Comparison of ENCODE assay signal across 8 cellular contexts in the genomic region with DNA sequence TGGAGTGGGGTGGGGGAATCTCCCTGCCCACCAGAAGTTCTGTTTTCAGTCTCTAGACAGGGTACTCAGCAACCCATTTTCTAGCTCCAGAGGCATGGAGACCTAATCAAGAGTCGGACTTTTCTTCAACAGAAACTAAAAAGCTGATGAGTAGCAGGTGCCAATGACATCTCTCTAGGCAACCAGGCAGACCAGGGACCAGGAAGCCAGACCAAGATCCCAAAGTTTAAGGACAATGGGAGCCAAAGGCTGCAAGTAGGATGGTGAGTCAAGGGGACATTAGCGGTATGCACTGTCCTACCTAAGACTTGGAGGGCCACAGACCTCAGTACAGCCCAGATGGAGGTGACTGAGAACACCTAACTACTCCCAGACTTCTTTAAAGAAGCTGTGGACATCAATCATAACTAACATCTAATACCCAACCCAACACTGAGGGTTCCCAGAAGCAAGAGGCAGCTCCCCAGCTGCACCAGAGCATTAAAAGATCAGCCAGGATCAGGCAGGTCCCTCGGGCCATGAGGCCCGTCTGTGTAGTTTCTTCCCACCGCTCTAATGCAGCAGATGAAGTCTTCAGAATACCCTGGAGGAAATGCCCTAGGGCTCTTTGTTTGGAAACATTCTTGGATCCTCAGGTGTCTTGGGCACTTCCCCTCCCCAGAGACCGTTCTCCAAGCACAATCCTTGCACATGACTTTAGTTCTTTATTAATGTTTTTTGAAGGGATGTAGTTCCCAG. TPM values are rescaled to one million over a fixed set of nuclear protein-coding genes. Genes with fewer than 3 reads are reported as not detected.
DNase-seq lines count a peak whose midpoint lies in the region; ATAC-seq and TF ChIP-seq lines count a peak whose summit lies in the region.

No MANE protein-coding gene starts in this region.

- H3K9me3 ChIP-seq in HUES64 (ENCODE audit: insufficient read depth, low read depth, low read length) (0 out of 2 replicates have a peak, but pooled peaks cover 3% of the 10 kb centered on the region), muscle layer of duodenum (ENCODE audit: control insufficient read depth in 1 of 2, low read length in 2 of 2) (no peaks in the 10 kb centered on the region)

- ATAC-seq in GM21515 (IDR thresholded peaks at IDR 0.05; ENCODE audit: unreplicated experiment): no peak
- ATAC-seq in GM19452 (IDR thresholded peaks at IDR 0.05; ENCODE audit: unreplicated experiment): no peak

- H3K9ac ChIP-seq in HUES64 (ENCODE audit: low read depth, low read length): peak overlapping the region; percentile 93

- peak overlapping the region; percentile 76 for H3K27ac ChIP-seq in HUES64 (ENCODE audit: low read depth, low read length)
- peak overlapping the region; percentile 83 for H3K27ac ChIP-seq in muscle layer of duodenum (ENCODE audit: low read length)

- H3K27me3 Mint-ChIP-seq in chondrocyte (ENCODE audit: low read depth): no peaks in the 10 kb centered on the region

- peaks cover 8% of the 10 kb centered on the region for H3K36me3 Mint-ChIP-seq in chondrocyte (ENCODE audit: low read depth)

- H3K4me3 Mint-ChIP-seq in chondrocyte (ENCODE audit: unreplicated experiment): peak overlapping the region; percentile 84

- H3K4me3 ChIP-seq in AG09309 (ENCODE audit: control insufficient read depth, low read depth, low read length) (peak overlapping the region; percentile 71), HUES64 (ENCODE audit: low read length) (peak overlapping the region; percentile 99), muscle layer of duodenum (ENCODE audit: low read depth in 1 of 2, low read length in 2 of 2) (peak overlapping the region; percentile 89 to 97)

- H3K9me3 Mint-ChIP-seq in chondrocyte (ENCODE audit: low read depth): no peaks in the 10 kb centered on the region

- peaks cover 21% of the 10 kb centered on the region for H3K4me1 Mint-ChIP-seq in chondrocyte (ENCODE audit: low read depth)

- peak overlapping the region; percentile 86 for H3K27ac Mint-ChIP-seq in chondrocyte (ENCODE audit: unreplicated experiment)

- H3K4me1 ChIP-seq in HUES64 (ENCODE audit: insufficient read depth, low read length) (peaks cover 7% of the 10 kb centered on the region), muscle layer of duodenum (ENCODE audit: control insufficient read depth in 1 of 2, insufficient read depth in 2 of 2, low read length in 2 of 2) (peaks cover 16 to 20% of the 10 kb centered on the region in 2 donors)

- WGBS in HUES64: 44% methylated on average over 5 of the region's 6 CpGs

- DNase-seq in AG09309 (ENCODE audit: low read depth): no peak
- DNase-seq in chondrocyte (ENCODE audit: low spot score): no peak
- DNase-seq in NCI-H1930 (lab: John Stamatoyannopoulos, UW): no peak
- DNase-seq in NCI-H1105 treated with DMSO at 0.1 percent for 48 hours (lab: John Stamatoyannopoulos, UW): no peak

- H3K36me3 ChIP-seq in HUES64 (ENCODE audit: insufficient read depth, low read length) (peaks cover 28% of the 10 kb centered on the region), muscle layer of duodenum (ENCODE audit: control insufficient read depth in 1 of 2, insufficient read depth in 2 of 2, low read length in 2 of 2) (peaks cover 18 to 19% of the 10 kb centered on the region in 2 donors)

- peaks cover 11% of the 10 kb centered on the region for H3K27me3 ChIP-seq in HUES64 (ENCODE audit: insufficient read depth, low read length)
- no peaks in the 10 kb centered on the region for H3K27me3 ChIP-seq in muscle layer of duodenum (ENCODE audit: low read depth, low read length)

- no peak for TF ChIP-seq CTCF in AG09309 (IDR thresholded peaks at IDR 0.05; ENCODE audit: control insufficient read depth, insufficient read depth, low read depth, low read length, missing control alignments)
- no peak for TF ChIP-seq CTCF in chondrocyte (IDR thresholded peaks at IDR 0.05)

RNA-seq across cellular contexts. Expression of gene CCDC71, which starts 1.0 kb away (rescaled TPM):
- 27.0 TPM for polyA plus RNA-seq in HUES64 (2013, experiment 1 of 2)
- polyA plus RNA-seq in HUES64 (2013, experiment 2 of 2): 29.1 TPM
- 18.1 to 19.4 TPM (median 18.7 TPM) in 3 replicates for total RNA-seq in chondrocyte

RNA-seq across cellular contexts. Expression of gene KLHDC8B, which starts 6.2 kb away (rescaled TPM):
- 15.1 TPM for polyA plus RNA-seq in HUES64 (2013, experiment 1 of 2)
- polyA plus RNA-seq in HUES64 (2013, experiment 2 of 2): 18.4 TPM
- total RNA-seq in chondrocyte: 15.6 to 40.8 TPM (median 35.1 TPM) in 3 replicates

RNA-seq across cellular contexts. Expression of gene LAMB2, which starts 32.3 kb away (rescaled TPM):
- 48.8 TPM for polyA plus RNA-seq in HUES64 (2013, experiment 1 of 2)
- 46.6 TPM for polyA plus RNA-seq in HUES64 (2013, experiment 2 of 2)
- 824 to 1,096 TPM (median 1,075 TPM) in 3 replicates for total RNA-seq in chondrocyte

RNA-seq across cellular contexts. Expression of gene USP19, which starts 44.5 kb away (rescaled TPM):
- 29.4 TPM for polyA plus RNA-seq in HUES64 (2013, experiment 1 of 2)
- 26.6 TPM for polyA plus RNA-seq in HUES64 (2013, experiment 2 of 2)
- 34.2 to 43.4 TPM (median 35.6 TPM) in 3 replicates for total RNA-seq in chondrocyte
